Comparison of ENCODE assay signal across 16 cellular contexts in the genomic region with DNA sequence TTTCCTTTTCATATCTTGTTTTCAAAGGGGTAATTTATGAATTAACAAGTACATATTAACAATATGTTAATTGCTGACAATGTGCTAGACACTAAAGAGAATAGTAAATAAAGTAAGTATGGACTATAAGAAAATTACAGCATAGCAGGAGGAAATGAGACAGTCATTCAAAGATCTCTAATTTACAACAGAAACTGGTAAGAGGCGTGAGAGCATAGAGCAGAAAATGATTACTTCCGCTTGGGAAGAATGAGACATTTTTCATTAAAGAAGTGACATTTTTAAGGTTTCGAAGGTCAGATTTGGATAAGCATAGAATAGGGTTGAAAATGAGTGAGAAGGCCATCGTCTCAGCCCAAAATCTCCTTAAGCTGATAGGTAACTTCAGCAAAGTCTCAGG.
DNase-seq lines count a peak whose midpoint lies in the region; ATAC-seq, FAIRE-seq and TF ChIP-seq lines count a peak whose summit lies in the region.
"Had no signal": no experiment of that assay in that cellular context is flagged by ENCODE, and none has a peak within 500 bp of the region (broad histone marks: within the 10 kb centered on the region; RNA-seq: fewer than 3 reads in every experiment).

No MANE protein-coding gene starts in this region.

- H3K36me3 ChIP-seq in brain microvascular endothelial cell (replicated peaks), result no peaks in the 10 kb centered on the region

- no peak overlapping the region for H3K27ac ChIP-seq in caudate nucleus (ENCODE audit: low read depth, low read length)
- H3K27ac ChIP-seq in brain microvascular endothelial cell, result no peak overlapping the region

- in situ Hi-C loops in brain microvascular endothelial cell (cut with HindIII; ENCODE audit: low pct_ligation_motif_present, low sequenced_read_pairs), result no loop called here

- H3K27me3 ChIP-seq in brain microvascular endothelial cell (replicated peaks), result no peaks in the 10 kb centered on the region

- FAIRE-seq in GM18507 (lab: Jason Lieb, UNC), result peak; percentile 45

- no peak for TF ChIP-seq CTCF in brain microvascular endothelial cell (IDR thresholded peaks at IDR 0.05; ENCODE audit: low read depth, low read length, missing control alignments)

- peak; percentile 88 for ATAC-seq in GM19452 (IDR thresholded peaks at IDR 0.05; ENCODE audit: unreplicated experiment)
- ATAC-seq in HG02852 (IDR thresholded peaks at IDR 0.05; ENCODE audit: unreplicated experiment), result peak; percentile 94
- peak; percentile 81 for ATAC-seq in HG03457 (IDR thresholded peaks at IDR 0.05; ENCODE audit: unreplicated experiment)
- ATAC-seq: activated naive CD8-positive, alpha-beta T cell treated with anti-CD3 and anti-CD28 coated beads, Interleukin-2, amount 50 U/mL, for 24 hours; GM23338 had no signal

- H3K4me3 ChIP-seq in brain microvascular endothelial cell (ENCODE audit: low read depth, low read length), result no peak overlapping the region
- H3K4me3 ChIP-seq: GM23338 had no signal

- no peak for DNase-seq in GM18507 (ENCODE audit: extremely low spot score, insufficient read length, low read depth)
- no peak for DNase-seq in NCI-H82 treated with DMSO at 0.1 percent for 48 hours (lab: John Stamatoyannopoulos, UW; ENCODE audit: unreplicated experiment)
- DNase-seq in DMS 273 (lab: John Stamatoyannopoulos, UW; ENCODE audit: unreplicated experiment), result no peak
- DNase-seq in caudate nucleus (lab: John Stamatoyannopoulos, UW), result no peak
- no peak for DNase-seq in brain microvascular endothelial cell
- DNase-seq: activated CD4-positive, alpha-beta T cell treated with anti-CD3 and anti-CD28 coated beads, Interleukin-2, amount 50 U/mL, for 48 hours; activated naive CD8-positive, alpha-beta T cell treated with anti-CD3 and anti-CD28 coated beads, Interleukin-2, amount 50 U/mL, for 24 hours; Caco-2; effector memory CD4-positive, alpha-beta T cell; hypothalamus; midbrain; NCI-H446 had no signal
